8 cellular contexts compared by ENCODE assay signal in the genomic region with DNA sequence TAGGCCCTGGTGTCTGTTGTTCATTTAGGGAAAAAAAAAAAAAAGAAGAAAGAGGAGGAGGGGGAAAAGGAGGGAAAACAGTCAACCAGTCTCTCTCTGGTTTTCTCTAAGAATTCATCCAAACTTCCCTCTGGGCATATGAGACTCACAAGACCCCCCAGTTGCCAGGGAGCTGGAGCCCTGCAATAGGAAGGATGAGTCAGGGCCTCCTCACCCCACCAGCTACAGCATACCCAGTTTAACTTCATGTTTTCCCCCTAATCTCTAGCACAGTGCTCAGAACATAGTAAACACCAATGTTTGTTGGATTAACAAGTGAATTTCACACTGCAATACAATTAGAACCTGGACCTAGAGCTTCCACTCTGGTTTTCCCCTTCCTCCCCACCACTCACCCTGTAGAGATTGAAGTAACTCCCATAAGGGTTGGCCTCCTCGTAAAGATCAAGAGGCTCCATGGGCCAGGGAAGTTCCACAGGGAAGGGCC. TPM values are rescaled to one million over a fixed set of nuclear protein-coding genes. Genes with fewer than 3 reads are reported as not detected.
A peak's percentile ranks its signal among the peaks of the same experiment; 100 is the strongest.
DNase-seq lines count a peak whose midpoint lies in the region; ATAC-seq and TF ChIP-seq lines count a peak whose summit lies in the region.

No MANE protein-coding gene starts in this region.

- peaks cover 9% of the 10 kb centered on the region for H3K36me3 Mint-ChIP-seq in effector memory CD8-positive, alpha-beta T cell (ENCODE audit: insufficient read depth)

- no peaks in the 10 kb centered on the region for H3K27me3 Mint-ChIP-seq in effector memory CD8-positive, alpha-beta T cell

- H3K9me3 Mint-ChIP-seq in effector memory CD8-positive, alpha-beta T cell: no peaks in the 10 kb centered on the region

- ATAC-seq in GM21515 (IDR thresholded peaks at IDR 0.05; ENCODE audit: unreplicated experiment) (peak; percentile 25), omental fat pad (ENCODE audit: low FRiP score) (peak; percentile 67), HG03571 (IDR thresholded peaks at IDR 0.05; ENCODE audit: unreplicated experiment) (no peak)
- ATAC-seq in effector memory CD8-positive, alpha-beta T cell (replicated peaks): no peak

- TF ChIP-seq CTCF in omental fat pad (IDR thresholded peaks at IDR 0.05): no peak

- peaks cover 16 to 22% of the 10 kb centered on the region in 2 donors for H3K4me1 Mint-ChIP-seq in effector memory CD8-positive, alpha-beta T cell (ENCODE audit: low read depth in 2 of 2)

- DNase-seq in MV-4-11 (lab: John Stamatoyannopoulos, UW): peak; percentile 48
- DNase-seq in effector memory CD8-positive, alpha-beta T cell: no peak
- no peak for DNase-seq in omental fat pad (ENCODE audit: low spot score)
- no peak for DNase-seq in NCI-H748 (lab: John Stamatoyannopoulos, UW; ENCODE audit: unreplicated experiment)
- DNase-seq in occipital lobe (lab: John Stamatoyannopoulos, UW): no peak
- no peak for DNase-seq in middle frontal gyrus (ENCODE audit: extremely low spot score, low spot score)

- H3K4me3 Mint-ChIP-seq in effector memory CD8-positive, alpha-beta T cell: peak overlapping the region; percentile 81 to 84

- peak overlapping the region; percentile 92 to 96 for H3K27ac Mint-ChIP-seq in effector memory CD8-positive, alpha-beta T cell

RNA-seq across cellular contexts. Expression of gene F11R, which starts 7.8 kb away (rescaled TPM):
- 10 to 100 TPM; 31.7 to 52.8 (median 44.4) TPM for total RNA-seq in omental fat pad
- total RNA-seq in occipital lobe: 10.9 TPM

RNA-seq across cellular contexts. Expression of gene TSTD1, which starts 25.6 kb away (rescaled TPM):
- total RNA-seq in omental fat pad: 10 to 100 TPM; 26.0 to 43.1 (median 30.5) TPM
- total RNA-seq in occipital lobe: 42.6 TPM

RNA-seq across cellular contexts. Expression of gene USF1, which starts 32.6 kb away (rescaled TPM):
- total RNA-seq in omental fat pad (10 to 100 TPM; 44.8 to 87.5 (median 61.4) TPM), occipital lobe (131 TPM)

RNA-seq across cellular contexts. Expression of gene ARHGAP30, which starts 56.5 kb away (rescaled TPM):
- total RNA-seq in omental fat pad (10 to 100 TPM in 3 of 4 donors, 1 to 10 TPM in 1; 9.8 to 32.3 (median 24.7) TPM), occipital lobe (1.7 TPM)

RNA-seq across cellular contexts. Expression of gene ITLN2, which starts 58.5 kb away (rescaled TPM):
- total RNA-seq in omental fat pad (10 to 100 TPM in 2 of 4 donors, 1 to 10 TPM in 1, not detected in 1; 6.4 to 58.9 (median 30.3) TPM), occipital lobe (not detected)

Comparison
In these comparisons a context has a peak if more than half of its experiments do, and no peak if none do; other contexts are left out.
1. ATAC-seq: peak in GM21515 (single experiment) and omental fat pad (single experiment); none in effector memory CD8-positive, alpha-beta T cell (single experiment) and HG03571 (single experiment).